20 cellular contexts compared by ENCODE assay signal in genomic region chr4:71132486-71132885, GRCh38.
"Had no signal": no experiment of that assay in that cellular context is flagged by ENCODE, and none has a peak within 500 bp of the region (broad histone marks: within the 10 kb centered on the region; RNA-seq: fewer than 3 reads in every experiment).

No MANE protein-coding gene starts in this region.

- H3K9me3 ChIP-seq: left lung, mucosa of descending colon, right atrium auricular region, tibial nerve, vagina had no signal

- H3K27ac ChIP-seq: left lung, right atrium auricular region, skin epidermis, tibial nerve, vagina had no signal

- H3K4me1 ChIP-seq: left lung, right atrium auricular region, tibial nerve, vagina had no signal

- H3K36me3 ChIP-seq: left lung, right atrium auricular region, tibial nerve, vagina had no signal

- DNase-seq: activated CD4-positive, alpha-beta T cell treated with anti-CD3 and anti-CD28 coated beads, Interleukin-2, amount 10 ng/mL, durations not matched to agents 7 days and 5 days; activated CD4-positive, CD25-positive, alpha-beta regulatory T cell; activated CD8-positive, alpha-beta memory T cell treated with anti-CD3 and anti-CD28 coated beads, Interleukin-2, amount 50 U/mL, for 48 hours; activated gamma-delta T cell treated with Interleukin-2 at 50 U/mL for 16 hours; activated T-cell treated with anti-CD3 and anti-CD28 coated beads, Interleukin-2, amount 50 U/mL, for 72 hours; cerebellar nuclear complex; effector CD8-positive, alpha-beta T cell; hippocampal formation; kidney; left lung; mammary epithelial cell; mucosa of descending colon; naive thymus-derived CD4-positive, alpha-beta T cell; stimulated activated CD4-positive, alpha-beta T cell treated with anti-CD3 and anti-CD28 coated beads, Interleukin-15, amount 100 ng/mL, for 24 hours; stimulated activated CD4-positive, alpha-beta T cell treated with anti-CD3 and anti-CD28 coated beads, Interleukin-4, amount 100 ng/mL, for 24 hours; stimulated activated naive CD4-positive, alpha-beta T cell had no signal

- H3K4me3 ChIP-seq: left lung, mucosa of descending colon, right atrium auricular region, skin epidermis, tibial nerve, vagina had no signal

- H3K27me3 ChIP-seq: left lung, right atrium auricular region, tibial nerve, vagina had no signal
